ENCODE assay signal across 24 cellular contexts in genomic region chr21:34219334-34220020, GRCh38.
"Had no signal": no experiment of that assay in that cellular context is flagged by ENCODE, and none has a peak within 500 bp of the region (broad histone marks: within the 10 kb centered on the region; RNA-seq: fewer than 3 reads in every experiment).

No MANE protein-coding gene starts in this region.

- H3K4me2 ChIP-seq: smooth muscle cell had no signal

- H3K27me3 ChIP-seq: brain microvascular endothelial cell, esophagus squamous epithelium, left lung, neutrophil, sigmoid colon, stomach, tibial artery had no signal

- H3K9me3 Mint-ChIP-seq: activated B cell treated with CpG ODN at 0.5 μM for 24 hours; natural killer cell treated with Interleukin-12 subunit alpha and Interleukin-12 subunit beta and Interleukin-15 and Interleukin-18, amount 100 ng/mL, for 72 hours had no signal

- H3K9me3 ChIP-seq: left lung, lower lobe of right lung, neutrophil had no signal

- H3K27ac Mint-ChIP-seq: activated B cell treated with CpG ODN at 0.5 μM for 24 hours; activated CD8-positive, alpha-beta T cell treated with anti-CD3 and anti-CD28 coated beads for 36 hours; activated naive CD8-positive, alpha-beta T cell; natural killer cell treated with Interleukin-12 subunit alpha and Interleukin-12 subunit beta and Interleukin-15 and Interleukin-18, amount 100 ng/mL, for 72 hours; progenitor cell of endocrine pancreas; stimulated activated naive B cell treated with anti-CD40 and anti-IgM and Interleukin-4, amounts not matched to agents 10 μg/mL and 1 μg/mL and 100 μg/mL, for 72 hours; T-helper 2 cell treated with Interferon-gamma antibody and Interleukin-4, amounts not matched to agents 5 μg/mL and 100 μg/mL, for 36 hours had no signal

- H3K4me3 ChIP-seq: esophagus squamous epithelium, left lung, lower lobe of right lung, sigmoid colon, smooth muscle cell, stomach, tibial artery had no signal

- H3K4me3 Mint-ChIP-seq: activated B cell treated with CpG ODN at 0.5 μM for 24 hours; activated CD8-positive, alpha-beta T cell treated with anti-CD3 and anti-CD28 coated beads for 36 hours; activated naive CD8-positive, alpha-beta T cell; natural killer cell treated with Interleukin-12 subunit alpha and Interleukin-12 subunit beta and Interleukin-15 and Interleukin-18, amount 100 ng/mL, for 72 hours; stimulated activated naive B cell treated with anti-CD40 and anti-IgM and Interleukin-4, amounts not matched to agents 10 μg/mL and 1 μg/mL and 100 μg/mL, for 72 hours; T-helper 2 cell treated with Interferon-gamma antibody and Interleukin-4, amounts not matched to agents 5 μg/mL and 100 μg/mL, for 36 hours had no signal

- DNase-seq: activated B cell treated with CpG ODN at 0.5 μM for 24 hours; activated CD4-positive, alpha-beta T cell treated with anti-CD3 and anti-CD28 coated beads, Interleukin-2, amount 50 U/mL, for 1 hour; activated CD8-positive, alpha-beta T cell treated with anti-CD3 and anti-CD28 coated beads for 36 hours; activated naive CD4-positive, alpha-beta T cell treated with Interleukin-2 at 50 U/mL for 16 hours; activated T-cell treated with anti-CD3 and anti-CD28 coated beads, Interleukin-2, amount 50 U/mL, for 48 hours; anterior cingulate cortex; brain microvascular endothelial cell; esophagus squamous epithelium; left lung; lower lobe of right lung; mesenchymal stem cell; sigmoid colon; stimulated activated CD4-positive, alpha-beta T cell treated with anti-CD3 and anti-CD28 coated beads, Interleukin-15, amount 100 ng/mL, for 24 hours; stimulated activated CD4-positive, alpha-beta T cell treated with anti-CD3 and anti-CD28 coated beads, Interleukin-2, amount 100 ng/mL, for 24 hours; stimulated activated naive B cell treated with anti-CD40 and anti-IgM and Interleukin-4, amounts not matched to agents 10 μg/mL and 1 μg/mL and 100 μg/mL, for 72 hours; stomach; T-helper 1 cell; tibial artery had no signal

- H3K4me1 ChIP-seq: esophagus squamous epithelium, lower lobe of right lung had no signal

- H3K27me3 Mint-ChIP-seq: activated CD8-positive, alpha-beta T cell treated with anti-CD3 and anti-CD28 coated beads for 36 hours; activated naive CD8-positive, alpha-beta T cell; progenitor cell of endocrine pancreas had no signal

- H3K36me3 ChIP-seq: brain microvascular endothelial cell, esophagus squamous epithelium, left lung, lower lobe of right lung, sigmoid colon, stomach, tibial artery had no signal

- H3K4me1 Mint-ChIP-seq: activated B cell treated with CpG ODN at 0.5 μM for 24 hours had no signal

- H3K27ac ChIP-seq: brain microvascular endothelial cell, esophagus squamous epithelium, left lung, lower lobe of right lung, neutrophil, sigmoid colon, tibial artery had no signal
